In genomic region chr10:61166489-61166888, GRCh38 we compare ENCODE assay signal across 16 cellular contexts.
"Had no signal": no experiment of that assay in that cellular context is flagged by ENCODE, and none has a peak within 500 bp of the region (broad histone marks: within the 10 kb centered on the region; RNA-seq: fewer than 3 reads in every experiment).

No MANE protein-coding gene starts in this region.

- H3K27ac Mint-ChIP-seq: naive thymus-derived CD4-positive, alpha-beta T cell; type B pancreatic cell had no signal

- H3K4me1 ChIP-seq: thyroid gland, uterus had no signal

- H3K36me3 Mint-ChIP-seq: naive thymus-derived CD4-positive, alpha-beta T cell; type B pancreatic cell had no signal

- H3K27me3 ChIP-seq: esophagus squamous epithelium, neutrophil, sigmoid colon, suprapubic skin, thyroid gland, uterus had no signal

- H3K4me2 ChIP-seq: smooth muscle cell had no signal

- H3K4me3 Mint-ChIP-seq: naive thymus-derived CD4-positive, alpha-beta T cell; type B pancreatic cell had no signal

- H3K4me3 ChIP-seq: esophagus squamous epithelium, sigmoid colon, smooth muscle cell, suprapubic skin, thyroid gland, uterus had no signal

- H3K36me3 ChIP-seq: esophagus squamous epithelium, neutrophil, sigmoid colon, suprapubic skin, thyroid gland, uterus had no signal

- ATAC-seq: naive thymus-derived CD4-positive, alpha-beta T cell had no signal

- H3K9me3 ChIP-seq: esophagus squamous epithelium, neutrophil, suprapubic skin, thyroid gland, uterus had no signal

- H3K4me1 Mint-ChIP-seq: naive thymus-derived CD4-positive, alpha-beta T cell had no signal

- DNase-seq: effector memory CD4-positive, alpha-beta T cell; esophagus squamous epithelium; foreskin fibroblast; hippocampal formation; kidney glomerular epithelial cell; mammary epithelial cell; naive thymus-derived CD4-positive, alpha-beta T cell; sigmoid colon; stimulated activated CD4-positive, alpha-beta T cell treated with anti-CD3 and anti-CD28 coated beads, Interleukin-2, amount 100 ng/mL, for 48 hours; stimulated activated naive CD4-positive, alpha-beta T cell treated with Interleukin-2 at 50 U/mL for 16 hours; thyroid gland; uterus had no signal

- H3K27ac ChIP-seq: esophagus squamous epithelium, neutrophil, sigmoid colon, suprapubic skin, thyroid gland had no signal
